29 cellular contexts compared by ENCODE assay signal in genomic region chr11:59079089-59079488, GRCh38. TPM values are rescaled to one million over a fixed set of nuclear protein-coding genes. Genes with fewer than 3 reads are reported as not detected.
"Had no signal": no experiment of that assay in that cellular context is flagged by ENCODE, and none has a peak within 500 bp of the region (broad histone marks: within the 10 kb centered on the region; RNA-seq: fewer than 3 reads in every experiment).

No MANE protein-coding gene starts in this region.

- H3K36me3 Mint-ChIP-seq: activated naive CD4-positive, alpha-beta T cell treated with anti-CD3 and anti-CD28 coated beads, Interleukin-2, amount 10 ng/mL, durations not matched to agents 7 days and 5 days; activated naive CD8-positive, alpha-beta T cell treated with anti-CD3 and anti-CD28 coated beads for 36 hours had no signal

- H3K9me3 Mint-ChIP-seq: activated CD4-positive, alpha-beta memory T cell treated with anti-CD3 and anti-CD28 coated beads, Interleukin-2, amount 10 ng/mL, durations not matched to agents 7 days and 5 days; activated naive CD4-positive, alpha-beta T cell treated with anti-CD3 and anti-CD28 coated beads, Interleukin-2, amount 10 ng/mL, durations not matched to agents 7 days and 5 days; activated T-helper 17 cell treated with anti-CD3 and anti-CD28 coated beads, Interleukin-2, amount 50 U/mL, for 72 hours had no signal

- H3K4me3 ChIP-seq: cardiac muscle cell, MG63, PC-9 had no signal

- H3K27ac ChIP-seq: brain microvascular endothelial cell, cardiac muscle cell, PC-9, VCaP had no signal

- H3K27ac Mint-ChIP-seq: activated CD4-positive, alpha-beta memory T cell treated with anti-CD3 and anti-CD28 coated beads, Interleukin-2, amount 10 ng/mL, durations not matched to agents 7 days and 5 days; activated CD4-positive, alpha-beta T cell treated with anti-CD3 and anti-CD28 coated beads for 36 hours; activated naive CD4-positive, alpha-beta T cell treated with anti-CD3 and anti-CD28 coated beads, Interleukin-2, amount 10 ng/mL, durations not matched to agents 7 days and 5 days; activated naive CD8-positive, alpha-beta T cell treated with anti-CD3 and anti-CD28 coated beads for 36 hours; activated T-helper 17 cell treated with anti-CD3 and anti-CD28 coated beads, Interleukin-2, amount 50 U/mL, for 72 hours had no signal

- H2AFZ ChIP-seq: PC-9 had no signal

- H3K4me3 Mint-ChIP-seq: activated CD4-positive, alpha-beta memory T cell treated with anti-CD3 and anti-CD28 coated beads, Interleukin-2, amount 10 ng/mL, durations not matched to agents 7 days and 5 days; activated CD4-positive, alpha-beta T cell treated with anti-CD3 and anti-CD28 coated beads for 36 hours; activated naive CD4-positive, alpha-beta T cell treated with anti-CD3 and anti-CD28 coated beads, Interleukin-2, amount 10 ng/mL, durations not matched to agents 7 days and 5 days; activated naive CD8-positive, alpha-beta T cell treated with anti-CD3 and anti-CD28 coated beads for 36 hours; activated T-helper 17 cell treated with anti-CD3 and anti-CD28 coated beads, Interleukin-2, amount 50 U/mL, for 72 hours had no signal

- H3K4me2 ChIP-seq: PC-9 had no signal

- H3K36me3 ChIP-seq: brain microvascular endothelial cell, cardiac muscle cell, MG63 had no signal

- ATAC-seq: activated CD4-positive, alpha-beta T cell treated with anti-CD3 and anti-CD28 coated beads for 36 hours; activated T-helper 17 cell treated with anti-CD3 and anti-CD28 coated beads, Interleukin-2, amount 50 U/mL, for 72 hours had no signal

- H3K4me1 Mint-ChIP-seq: activated CD4-positive, alpha-beta memory T cell treated with anti-CD3 and anti-CD28 coated beads, Interleukin-2, amount 10 ng/mL, durations not matched to agents 7 days and 5 days; activated T-helper 17 cell treated with anti-CD3 and anti-CD28 coated beads, Interleukin-2, amount 50 U/mL, for 72 hours had no signal

- DNase-seq: activated CD4-positive, alpha-beta memory T cell treated with anti-CD3 and anti-CD28 coated beads, Interleukin-2, amount 10 ng/mL, durations not matched to agents 7 days and 5 days; activated CD4-positive, alpha-beta T cell treated with anti-CD3 and anti-CD28 coated beads for 36 hours; activated CD4-positive, alpha-beta T cell treated with anti-CD3 and anti-CD28 coated beads, Interleukin-2, amount 50 U/mL, for 1 hour; activated gamma-delta T cell treated with Interleukin-2 at 50 U/mL for 16 hours; activated naive CD4-positive, alpha-beta T cell treated with anti-CD3 and anti-CD28 coated beads, Interleukin-2, amount 10 ng/mL, durations not matched to agents 7 days and 5 days; activated naive CD8-positive, alpha-beta T cell treated with anti-CD3 and anti-CD28 coated beads for 36 hours; activated T-cell treated with anti-CD3 and anti-CD28 coated beads for 4 hours; activated T-cell treated with anti-CD3 and anti-CD28 coated beads, Interleukin-2, amount 50 U/mL, for 48 hours; brain microvascular endothelial cell; KG1; MG63; NCI-H1092 treated with DMSO at 0.1 percent for 48 hours; NCI-H1417 treated with DMSO at 0.1 percent for 48 hours; NCI-H1694 treated with DMSO at 0.1 percent for 48 hours; NCI-H2029 treated with DMSO at 0.1 percent for 48 hours; NCI-H345; NCI-H510A treated with DMSO at 0.1 percent for 48 hours; NCI-H69; NK-92 treated with Interleukin-12 subunit alpha and Interleukin-12 subunit beta, amount 100 ng/mL, for 24 hours; PC-9; SHP77 treated with DMSO at 0.1 percent for 48 hours; T-helper 1 cell had no signal

- H3K27me3 ChIP-seq: cardiac muscle cell, MG63 had no signal

RNA-seq across cellular contexts. Expression of gene GLYATL1B, which starts 7.0 kb away (rescaled TPM):
- total RNA-seq: activated CD4-positive, alpha-beta memory T cell treated with anti-CD3 and anti-CD28 coated beads, Interleukin-2, amount 10 ng/mL, durations not matched to agents 7 days and 5 days; activated CD4-positive, alpha-beta T cell treated with anti-CD3 and anti-CD28 coated beads for 36 hours; activated CD8-positive, alpha-beta memory T cell treated with anti-CD3 and anti-CD28 coated beads for 36 hours; activated naive CD8-positive, alpha-beta T cell treated with anti-CD3 and anti-CD28 coated beads for 36 hours; activated T-helper 17 cell treated with anti-CD3 and anti-CD28 coated beads, Interleukin-2, amount 50 U/mL, for 72 hours; cardiac muscle cell; PC-9; SK-MEL-5; T-helper 2 cell treated with Interferon-gamma antibody and Interleukin-4, amounts not matched to agents 100 ng/mL and 5 ng/mL, for 36 hours had no signal
- polyA plus RNA-seq: adipose tissue, cardiac muscle cell had no signal
